Comparison of ENCODE assay signal across 29 cellular contexts in genomic region chr3:32894977-32895376, GRCh38. TPM values are rescaled to one million over a fixed set of nuclear protein-coding genes. Genes with fewer than 3 reads are reported as not detected.
A peak's percentile ranks its signal among the peaks of the same experiment; 100 is the strongest.
DNase-seq lines count a peak whose midpoint lies in the region; ATAC-seq, FAIRE-seq and TF ChIP-seq lines count a peak whose summit lies in the region.
"Had no signal": no experiment of that assay in that cellular context is flagged by ENCODE, and none has a peak within 500 bp of the region (broad histone marks: within the 10 kb centered on the region; RNA-seq: fewer than 3 reads in every experiment).

No MANE protein-coding gene starts in this region.

- POLR2A ChIA-PET in HepG2 (lab: Yijun Ruan, JAX): interaction anchor here (1.7 kb wide), 1 partner anchor 82 kb away, joined by 4 read pairs; no protein-coding TSS in a partner anchor
- POLR2A ChIA-PET in H1 (lab: Charles Lee; ENCODE audit: partially characterized antibody): interaction anchor here (1.0 to 3.7 kb wide), 6 partner anchors 10 to 78 kb away, joined by 3 to 32 read pairs (median 4); no protein-coding TSS in a partner anchor

- peaks cover 68% of the 10 kb centered on the region for H3K79me2 ChIP-seq in HepG2 (ENCODE audit: insufficient read depth, low read length)
- peaks cover 4 to 85% of the 10 kb centered on the region in 2 experiments; a peak in 3 of 4 replicates for H3K79me2 ChIP-seq in H1 (ENCODE audit: control insufficient read depth in 1 of 2, insufficient read depth in 2 of 2, low read length in 2 of 2)

- no peak for TF ChIP-seq RAD21 in HepG2 (CRISPR knock-in tag; IDR thresholded peaks at IDR 0.05)
- TF ChIP-seq RAD21 in H1 (IDR thresholded peaks at IDR 0.05 in 1 of 2, conservative IDR thresholded peaks at IDR 0.05 in 1 of 2; ENCODE audit: low read depth in 2 of 2, low read length in 2 of 2): no peak

- BruUV-seq in HepG2 (replicated peaks; lab: Mats Ljungman, UMichigan): no TSS peak

- no peak overlapping the region for H2AK5ac ChIP-seq in H1 (ENCODE audit: low read depth, low read length)

- H4K20me1 ChIP-seq in HepG2 (ENCODE audit: insufficient read depth, low read length): peaks cover 74% of the 10 kb centered on the region
- H4K20me1 ChIP-seq in H1 (replicated peaks in 1 of 2; ENCODE audit: control insufficient read depth in 1 of 2, insufficient read depth in 2 of 2, low read length in 2 of 2): peaks cover 32 to 50% of the 10 kb centered on the region in 2 experiments
- H4K20me1 ChIP-seq: BLaER1 had no signal

- H3K27ac ChIP-seq in HepG2 (ENCODE audit: extremely low read length, insufficient read depth, low read length) (no peak overlapping the region), right lobe of liver (no peak overlapping the region), HUES64 (ENCODE audit: low read depth, low read length) (peak overlapping the region; percentile 11; the same call in 1 of the 2 replicates), H1 (ENCODE audit: low read depth, low read length) (no peak overlapping the region)
- H3K27ac ChIP-seq: 22Rv1, BLaER1 had no signal

- no peak for DNase-seq in HepG2 (ENCODE audit: low spot score)
- no peak for DNase-seq in right lobe of liver
- no peak for DNase-seq in H1 (ENCODE audit: low read depth in 1 of 2, low spot score in 2 of 2)
- no peak for DNase-seq in NCI-H1092 (lab: John Stamatoyannopoulos, UW)
- DNase-seq: ACHN; BE2C; C1 segment of cervical spinal cord; CD4-positive, alpha-beta memory T cell; CD4-positive, CD25-positive, alpha-beta regulatory T cell; CD8-positive, alpha-beta memory T cell; COR-L47; DMS 273 treated with DMSO at 0.1 percent for 48 hours; DMS153; DMS53; DMS79; DND-41; EL; GDM1 had no signal

- H4K91ac ChIP-seq in H1 (replicated peaks; ENCODE audit: insufficient read length, low read length): no peak overlapping the region

- H4K8ac ChIP-seq in H1 (ENCODE audit: extremely low read depth, insufficient read depth, low read length): no peak overlapping the region

- H2BK5ac ChIP-seq in H1 (ENCODE audit: low read depth, low read length): 0 out of 2 replicates have a peak overlapping the region, but pooled peaks have one; percentile 21

- TF ChIP-seq CTCF in HepG2 (CRISPR knock-in tag; IDR thresholded peaks at IDR 0.05): no peak
- TF ChIP-seq CTCF in right lobe of liver (IDR thresholded peaks at IDR 0.05): no peak
- TF ChIP-seq CTCF in H1 (IDR thresholded peaks at IDR 0.05; ENCODE audit: control extremely low read depth in 1 of 3, insufficient read depth in 1 of 3, low read depth in 1 of 3, low read length in 3 of 3): no peak

- no peak overlapping the region for H4K5ac ChIP-seq in H1 (ENCODE audit: insufficient read length, low read depth, low read length)

- H3K18ac ChIP-seq in H1 (ENCODE audit: extremely low read depth, low read length): no peak overlapping the region

- no peaks in the 10 kb centered on the region for H3K9me3 ChIP-seq in HepG2 (ENCODE audit: low read length)
- no peaks in the 10 kb centered on the region for H3K9me3 ChIP-seq in right lobe of liver
- H3K9me3 ChIP-seq in HUES64 (ENCODE audit: insufficient read depth, low read depth, low read length): no peaks in the 10 kb centered on the region
- H3K9me3 ChIP-seq in H1 (ENCODE audit: insufficient read depth in 2 of 2, low read depth in 1 of 2, low read length in 1 of 2): no peaks in the 10 kb centered on the region
- H3K9me3 ChIP-seq: BE2C, BLaER1 had no signal

- peaks cover 19% of the 10 kb centered on the region for H3K79me1 ChIP-seq in H1 (ENCODE audit: low read depth, low read length)

- in situ Hi-C loops in HepG2 (cut with HindIII; ENCODE audit: extremely low pct_ligation_motif_present, low pct_unique_long_range_greater_than_20kb): no loop called here

- H3K4me2 ChIP-seq in HepG2 (ENCODE audit: low read depth, low read length) (no peak overlapping the region), H1 (ENCODE audit: insufficient read depth in 1 of 2, low read depth in 2 of 2, low read length in 2 of 2) (no peak overlapping the region)
- H3K4me2 ChIP-seq: BLaER1 had no signal

- H3K4me3 ChIP-seq in HepG2 (replicated peaks in 1 of 3; ENCODE audit: insufficient read depth in 1 of 3, low read depth in 2 of 3, low read length in 3 of 3) (no peak overlapping the region), right lobe of liver (no peak overlapping the region), HUES64 (ENCODE audit: low read length) (no peak overlapping the region), H1 (ENCODE audit: extremely low read depth in 1 of 4, insufficient read depth in 2 of 4, low read depth in 3 of 4, low read length in 4 of 4) (no peak overlapping the region)
- H3K4me3 ChIP-seq: BLaER1, GM12878 had no signal

- TF ChIP-seq EP300 in HepG2 (IDR thresholded peaks at IDR 0.05; ENCODE audit: low read depth in 2 of 2, low read length in 2 of 2) (no peak), HepG2 (CRISPR knock-in tag; IDR thresholded peaks at IDR 0.05; ENCODE audit: borderline replicate concordance) (no peak), H1 (IDR thresholded peaks at IDR 0.05; ENCODE audit: borderline replicate concordance in 1 of 2, low read depth in 2 of 2, low read length in 2 of 2) (no peak)

- ATAC-seq in HepG2 (no peak), right lobe of liver (no peak), HG02840 (IDR thresholded peaks at IDR 0.05; ENCODE audit: low FRiP score, unreplicated experiment) (no peak)
- ATAC-seq: GM12878 had no signal

- TF ChIP-seq POLR2A in HepG2 (IDR thresholded peaks at IDR 0.05; ENCODE audit: insufficient read depth in 1 of 2, low read depth in 2 of 2, low read length in 2 of 2) (no peak), right lobe of liver (IDR thresholded peaks at IDR 0.05) (no peak), H1 (IDR thresholded peaks at IDR 0.05; ENCODE audit: control extremely low read depth in 1 of 2, low read depth in 2 of 2, low read length in 2 of 2) (peak; percentile 36 to 66)

- H3K23me2 ChIP-seq in H1 (ENCODE audit: low read depth, low read length): no peaks in the 10 kb centered on the region

- CTCF ChIA-PET in HepG2 (lab: Yijun Ruan, JAX; ENCODE audit: low intra/inter-chr PET ratio, low total read pairs) (no interaction called here), H1 (lab: Charles Lee; ENCODE audit: partially characterized antibody) (interaction anchor here (0.6 to 1.6 kb wide), 3 partner anchors 22 to 64 kb away, joined by 3 to 9 read pairs (median 5); no protein-coding TSS in a partner anchor)

- no peak overlapping the region for H3K23ac ChIP-seq in H1 (ENCODE audit: insufficient read length)

- H2BK120ac ChIP-seq in H1 (replicated peaks; ENCODE audit: low read depth, low read length): no peak overlapping the region

- 97% methylated on average over 2 of the region's 2 CpGs for WGBS in HepG2 (ENCODE audit: low lambda C conversion rate)
- WGBS in right lobe of liver (ENCODE audit: insufficient coverage, low coverage, low lambda C conversion rate, missing lambda C conversion rate): 57% methylated on average over 2 of the region's 2 CpGs
- 92% methylated on average over 2 of the region's 2 CpGs for WGBS in HUES64
- WGBS in H1 (ENCODE audit: extremely low coverage in 1 of 2, insufficient coverage in 1 of 2, insufficient read length in 1 of 2, insufficient replicate concordance in 2 of 2, low coverage in 1 of 2, low lambda C conversion rate in 2 of 2, missing lambda C conversion rate in 1 of 2), 2 experiments: 88% methylated on average over 2 of the region's 2 CpGs; no CpG with 5 or more reads in 1 of the 2 experiments

- H3K4me1 ChIP-seq in HepG2 (ENCODE audit: insufficient read depth, low read length) (peaks cover 51% of the 10 kb centered on the region), right lobe of liver (no peaks in the 10 kb centered on the region), HUES64 (ENCODE audit: insufficient read depth, low read length) (peaks cover 7% of the 10 kb centered on the region; the same call in 1 of the 2 replicates), H1 (replicated peaks in 1 of 4; ENCODE audit: control insufficient read depth in 3 of 4, insufficient read depth in 4 of 4, low read length in 3 of 4) (peaks cover 3 to 10% (median 4%) of the 10 kb centered on the region in 4 experiments; a peak in 6 of 7 replicates)
- H3K4me1 ChIP-seq: BE2C, BLaER1 had no signal

- intact Hi-C loops in HepG2 (cut with micrococcal nuclease; ENCODE audit: unreplicated experiment): no loop called here
- intact Hi-C loops in right lobe of liver (cut with DNase I): no loop called here

- no peak overlapping the region for H3K4ac ChIP-seq in H1 (replicated peaks; ENCODE audit: insufficient read length, low read depth, low read length)

- H3K9ac ChIP-seq in HepG2 (ENCODE audit: insufficient read depth, low read depth, low read length): no peak overlapping the region
- H3K9ac ChIP-seq in HUES64 (ENCODE audit: low read depth, low read length): no peak overlapping the region
- no peak overlapping the region for H3K9ac ChIP-seq in H1 (replicated peaks in 1 of 4; ENCODE audit: extremely low read depth in 1 of 4, low read depth in 3 of 4, low read length in 3 of 4)
- H3K9ac ChIP-seq: BLaER1 had no signal

- H3K14ac ChIP-seq in H1 (ENCODE audit: insufficient read length): no peak overlapping the region

- H2AFZ ChIP-seq in HepG2 (ENCODE audit: low read length) (no peak overlapping the region), H1 (ENCODE audit: low read length) (no peak overlapping the region)

- no peak overlapping the region for H2BK12ac ChIP-seq in H1 (ENCODE audit: low read depth, low read length)

- FAIRE-seq in HepG2 (lab: Jason Lieb, UNC) (no peak), H1 (lab: Jason Lieb, UNC) (peak; percentile 24)
- FAIRE-seq: GM12878, GM12892, GM18507 had no signal

- no peak overlapping the region for H2BK15ac ChIP-seq in H1 (ENCODE audit: low read length)

- no peak overlapping the region for H3K56ac ChIP-seq in H1 (replicated peaks; ENCODE audit: insufficient read length, low read depth, low read length)

- H3K27me3 ChIP-seq in HepG2 (ENCODE audit: control insufficient read depth in 1 of 2, insufficient read depth in 2 of 2, low read length in 2 of 2) (no peaks in the 10 kb centered on the region), right lobe of liver (no peaks in the 10 kb centered on the region), HUES64 (ENCODE audit: insufficient read depth, low read length) (no peaks in the 10 kb centered on the region), H1 (replicated peaks in 1 of 4; ENCODE audit: control insufficient read depth in 3 of 4, extremely low read depth in 1 of 4, insufficient read depth in 3 of 4, low read length in 3 of 4) (no peaks in the 10 kb centered on the region)
- H3K27me3 ChIP-seq: BE2C, BLaER1 had no signal

- H2BK20ac ChIP-seq in H1 (ENCODE audit: low read length): no peak overlapping the region

- H3K36me3 ChIP-seq in HepG2 (replicated peaks in 1 of 2; ENCODE audit: control insufficient read depth in 1 of 2, insufficient read depth in 2 of 2, low read length in 2 of 2): peaks cover 33 to 57% of the 10 kb centered on the region in 2 experiments
- no peaks in the 10 kb centered on the region for H3K36me3 ChIP-seq in right lobe of liver
- peaks cover 90% of the 10 kb centered on the region for H3K36me3 ChIP-seq in HUES64 (ENCODE audit: insufficient read depth, low read length)
- H3K36me3 ChIP-seq in H1 (ENCODE audit: control insufficient read depth in 2 of 4, insufficient read depth in 4 of 4, low read length in 3 of 4): peaks cover 32 to 80% (median 48%) of the 10 kb centered on the region in 4 experiments
- H3K36me3 ChIP-seq: BE2C had no signal

RNA-seq across cellular contexts. Expression of gene CCR4, which starts 56.5 kb away (rescaled TPM):
- 0.04 and 0.06 TPM in 2 replicates for total RNA-seq in HepG2 (2016; rRNA removed; fragmentation: Illumina TruSeq; extraction: Trizol)
- not detected in 2 replicates for total RNA-seq in HepG2 (2016; cell fraction: cytosol; rRNA removed; fragmentation: Illumina TruSeq; extraction: Trizol; ENCODE audit: low read depth)
- total RNA-seq in HepG2 (2016; cell fraction: insoluble cytoplasmic fraction; rRNA removed; fragmentation: Illumina TruSeq; extraction: Trizol): 0.06 and 0.11 TPM in 2 replicates
- total RNA-seq in HepG2 (2016; cell fraction: membrane; rRNA removed; fragmentation: Illumina TruSeq; extraction: Trizol): not detected in 2 replicates
- 0.16 TPM in 1 of 2 replicates, not detected in the other for total RNA-seq in HepG2 (2016; cell fraction: nucleus; rRNA removed; fragmentation: Illumina TruSeq; extraction: Trizol)
- polyA plus RNA-seq in HepG2 (2011; rRNA removed): 0.05 TPM in 2 replicates
- 0.01 TPM in 1 of 2 replicates, not detected in the other for polyA plus RNA-seq in HepG2 (2011; cell fraction: cytosol; rRNA removed)
- 0.05 and 0.06 TPM in 2 replicates for polyA plus RNA-seq in HepG2 (2011; cell fraction: nucleus; rRNA removed)
- not detected in 2 replicates for polyA plus RNA-seq in HepG2 (2012)
- not detected in 2 replicates for polyA plus RNA-seq in HepG2 (2016; cell fraction: cytosol; fragmentation: Illumina TruSeq; extraction: Trizol; ENCODE audit: low read depth)
- polyA plus RNA-seq in HepG2 (2016; cell fraction: insoluble cytoplasmic fraction; fragmentation: Illumina TruSeq; extraction: Trizol; ENCODE audit: low read depth): not detected in 2 replicates
- not detected in 2 replicates for polyA plus RNA-seq in HepG2 (2016; cell fraction: membrane; fragmentation: Illumina TruSeq; extraction: Trizol; ENCODE audit: low read depth)
- 0.24 and 0.29 TPM in 2 replicates for polyA plus RNA-seq in HepG2 (2016; cell fraction: nucleus; fragmentation: Illumina TruSeq; extraction: Trizol; ENCODE audit: insufficient read depth, low read depth)
- polyA minus RNA-seq in HepG2 (2011; rRNA and poly(A)+ RNA removed; ENCODE audit: low replicate concordance): 0.05 and 0.16 TPM in 2 replicates
- polyA minus RNA-seq in HepG2 (2011; cell fraction: cytosol; rRNA and poly(A)+ RNA removed): not detected in 2 replicates
- polyA minus RNA-seq in HepG2 (2011; cell fraction: nucleus; rRNA and poly(A)+ RNA removed): 0.37 TPM in 1 of 2 replicates, not detected in the other
- total RNA-seq in right lobe of liver: under 1 TPM; 0.06 to 0.23 (median 0.11) TPM
- polyA plus RNA-seq in HUES64 (2013, experiment 1 of 2): not detected
- not detected for polyA plus RNA-seq in HUES64 (2013, experiment 2 of 2)
- total RNA-seq in H1 (2021; fragmentation: NEBNext Ultra II Directional; extraction: Animal tissue kit (Norgen Biotek cat#: 25700)): 0.10 and 0.11 TPM in 2 replicates
- 0.08 and 0.15 TPM in 2 replicates for polyA plus RNA-seq in H1 (2011; rRNA removed)
- polyA plus RNA-seq in H1 (2011; cell fraction: cytosol; rRNA removed): 0.13 TPM
- 0.13 TPM for polyA plus RNA-seq in H1 (2011; cell fraction: nucleus; rRNA removed)
- polyA plus RNA-seq in H1 (2012, experiment 1 of 2): 0.07 to 0.11 TPM in 2 of 4 replicates, not detected in the others
- polyA plus RNA-seq in H1 (2012, experiment 2 of 2): not detected
- polyA plus RNA-seq in H1 (2013, experiment 1 of 2): 0.08 TPM
- polyA plus RNA-seq in H1 (2013, experiment 2 of 2): 0.04 TPM
- polyA minus RNA-seq in H1 (2011; rRNA and poly(A)+ RNA removed): 0.13 and 0.37 TPM in 2 replicates
- polyA minus RNA-seq in H1 (2011; cell fraction: cytosol; rRNA and poly(A)+ RNA removed): not detected
- 0.50 TPM for polyA minus RNA-seq in H1 (2011; cell fraction: nucleus; rRNA and poly(A)+ RNA removed)
- total RNA-seq: A172, A673, Daoy had no signal
- polyA plus RNA-seq: AG04450 had no signal

Comparison
In these comparisons a context has a peak if more than half of its experiments do, and no peak if none do; other contexts are left out.
1. POLR2A ChIP-seq: peak in H1 (2 of 2); none in HepG2 (0 of 2) and right lobe of liver (single experiment).
2. Of the 41 proteins assayed by ChIP-seq in both HepG2 and H1: peak only in HepG2: none; only in H1: POLR2A and POLR2AphosphoS5; in both: none; in neither: 39.